In the genomic region with DNA sequence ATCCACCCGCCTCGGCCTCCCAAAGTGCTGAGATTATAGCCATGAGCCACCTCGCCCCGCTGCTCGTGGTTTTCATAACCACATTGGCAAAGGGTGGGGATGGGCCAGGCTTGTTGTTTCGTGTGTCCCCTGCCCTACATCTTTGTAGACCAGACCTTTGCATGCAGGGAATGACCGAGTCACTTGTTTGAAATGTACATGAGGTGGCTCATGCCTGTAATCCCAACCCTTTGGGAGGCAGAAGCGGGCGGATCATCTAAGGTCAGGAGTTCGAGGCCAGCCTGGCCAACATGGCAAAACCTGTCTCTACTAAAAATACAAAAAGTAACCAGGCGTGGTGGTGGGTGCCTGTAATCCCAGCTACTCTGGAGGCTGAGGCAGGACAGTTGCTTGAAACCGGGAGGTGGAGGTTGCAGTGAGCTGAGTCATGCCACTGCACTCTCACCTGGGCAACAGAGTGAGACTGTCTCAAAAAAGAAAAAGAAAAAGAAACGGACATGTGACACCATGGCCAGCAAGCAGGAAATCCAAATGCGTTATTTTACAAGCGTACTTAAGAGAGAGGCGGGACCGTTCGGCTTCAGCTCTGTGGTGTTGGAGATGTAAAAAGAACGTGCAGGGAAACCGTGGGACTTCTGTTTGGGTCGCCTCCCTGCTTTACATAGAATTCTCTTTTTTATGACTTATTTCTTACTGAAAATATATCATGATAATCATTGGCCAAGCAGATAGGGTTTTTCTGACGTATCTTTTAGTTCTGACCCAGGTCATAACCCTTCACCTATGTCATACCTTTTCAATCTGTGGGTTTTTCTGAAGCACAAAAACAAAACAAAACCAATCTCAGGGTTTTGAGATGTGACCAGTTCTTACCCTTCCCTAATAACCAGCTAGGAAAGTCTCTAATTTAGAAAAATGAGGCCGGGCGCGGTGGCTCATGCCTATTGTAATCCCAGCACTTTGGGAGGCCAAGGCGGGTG, we compare ENCODE assay signal across 12 cellular contexts. TPM values are rescaled to one million over a fixed set of nuclear protein-coding genes. Genes with fewer than 3 reads are reported as not detected.
DNase-seq lines count a peak whose midpoint lies in the region; ATAC-seq and TF ChIP-seq lines count a peak whose summit lies in the region.
"Had no signal": no experiment of that assay in that cellular context is flagged by ENCODE, and none has a peak within 500 bp of the region (broad histone marks: within the 10 kb centered on the region; RNA-seq: fewer than 3 reads in every experiment).

No MANE protein-coding gene starts in this region.

- TF ChIP-seq RAD21 in Ishikawa (IDR thresholded peaks at IDR 0.05; ENCODE audit: low read depth): no peak

- no peaks in the 10 kb centered on the region for H3K27me3 ChIP-seq in CD8-positive, alpha-beta T cell (ENCODE audit: insufficient read depth, low read length)

- POLR2A ChIA-PET in CD8-positive, alpha-beta T cell (lab: Charles Lee): no interaction called here

- H3K4me1 Mint-ChIP-seq in dendritic cell treated with granulocyte-macrophage colony-stimulating factor and Interleukin-4, amounts not matched to agents 40 ng/mL and 50 ng/mL, for 4 days (ENCODE audit: low read depth): peaks cover 72% of the 10 kb centered on the region
- peaks cover 41% of the 10 kb centered on the region for H3K4me1 Mint-ChIP-seq in CD8-positive, alpha-beta T cell (ENCODE audit: low read depth)

- H3K9me3 Mint-ChIP-seq in dendritic cell treated with granulocyte-macrophage colony-stimulating factor and Interleukin-4, amounts not matched to agents 40 ng/mL and 50 ng/mL, for 4 days: no peaks in the 10 kb centered on the region
- H3K9me3 Mint-ChIP-seq in CD8-positive, alpha-beta T cell: no peaks in the 10 kb centered on the region
- H3K9me3 Mint-ChIP-seq: type B pancreatic cell had no signal

- ATAC-seq in GM21423 (IDR thresholded peaks at IDR 0.05; ENCODE audit: unreplicated experiment): peak; percentile 29
- no peak for ATAC-seq in GM21360 (IDR thresholded peaks at IDR 0.05; ENCODE audit: unreplicated experiment)
- ATAC-seq in CD8-positive, alpha-beta T cell: no peak
- no peak for ATAC-seq in GM21526 (IDR thresholded peaks at IDR 0.05; ENCODE audit: low FRiP score, unreplicated experiment)

- peaks cover 29% of the 10 kb centered on the region for H3K4me1 ChIP-seq in CD8-positive, alpha-beta T cell (ENCODE audit: insufficient read depth, low read length)

- H3K9me3 ChIP-seq in CD8-positive, alpha-beta T cell (ENCODE audit: low read length): no peaks in the 10 kb centered on the region

- H3K4me3 Mint-ChIP-seq in dendritic cell treated with granulocyte-macrophage colony-stimulating factor and Interleukin-4, amounts not matched to agents 40 ng/mL and 50 ng/mL, for 4 days: no peak overlapping the region
- no peak overlapping the region for H3K4me3 Mint-ChIP-seq in CD8-positive, alpha-beta T cell
- H3K4me3 Mint-ChIP-seq: type B pancreatic cell had no signal

- no peak overlapping the region for H3K27ac ChIP-seq in CD8-positive, alpha-beta T cell (ENCODE audit: low read depth, low read length)

- H3K4me3 ChIP-seq in CD8-positive, alpha-beta T cell (ENCODE audit: low read depth, low read length): no peak overlapping the region

- no peaks in the 10 kb centered on the region for H3K36me3 ChIP-seq in CD8-positive, alpha-beta T cell (ENCODE audit: insufficient read depth, low read length)

- no peak for TF ChIP-seq EP300 in Ishikawa (IDR thresholded peaks at IDR 0.05; ENCODE audit: borderline replicate concordance)

- peak; percentile 79 for DNase-seq in Caki2 (ENCODE audit: low read depth)
- no peak for DNase-seq in NCI-H2227 (lab: John Stamatoyannopoulos, UW; ENCODE audit: unreplicated experiment)
- no peak for DNase-seq in CD8-positive, alpha-beta T cell
- DNase-seq: activated CD4-positive, alpha-beta T cell treated with anti-CD3 and anti-CD28 coated beads, Interleukin-2, amount 50 U/mL, for 48 hours; COR-L47; NCI-H345 had no signal

- CTCF ChIA-PET in CD8-positive, alpha-beta T cell (lab: Charles Lee): interaction anchor here (0.6 to 1.7 kb wide), 4 partner anchors 8 to 261 kb away, joined by 3 to 4 read pairs (median 4); no protein-coding TSS in a partner anchor

- intact Hi-C loops in dendritic cell treated with granulocyte-macrophage colony-stimulating factor and Interleukin-4, amounts not matched to agents 40 ng/mL and 50 ng/mL, for 4 days (cut with micrococcal nuclease): no loop called here
- intact Hi-C loops in CD8-positive, alpha-beta T cell (cut with DNase I, micrococcal nuclease): no loop called here

- peak overlapping the region; percentile 53 for H3K27ac Mint-ChIP-seq in dendritic cell treated with granulocyte-macrophage colony-stimulating factor and Interleukin-4, amounts not matched to agents 40 ng/mL and 50 ng/mL, for 4 days
- no peak overlapping the region for H3K27ac Mint-ChIP-seq in CD8-positive, alpha-beta T cell
- H3K27ac Mint-ChIP-seq: type B pancreatic cell had no signal

- no peaks in the 10 kb centered on the region for H3K27me3 Mint-ChIP-seq in dendritic cell treated with granulocyte-macrophage colony-stimulating factor and Interleukin-4, amounts not matched to agents 40 ng/mL and 50 ng/mL, for 4 days
- peaks cover 10% of the 10 kb centered on the region for H3K27me3 Mint-ChIP-seq in CD8-positive, alpha-beta T cell (ENCODE audit: low read depth)
- H3K27me3 Mint-ChIP-seq: type B pancreatic cell had no signal

- in situ Hi-C loops in Caki2 (cut with HindIII; ENCODE audit: low pct_unique_long_range_greater_than_20kb, low sequenced_read_pairs): no loop called here

- TF ChIP-seq CTCF in CD8-positive, alpha-beta T cell (IDR thresholded peaks at IDR 0.05): no peak

- peaks cover 37% of the 10 kb centered on the region for H3K36me3 Mint-ChIP-seq in dendritic cell treated with granulocyte-macrophage colony-stimulating factor and Interleukin-4, amounts not matched to agents 40 ng/mL and 50 ng/mL, for 4 days (ENCODE audit: low read depth)
- H3K36me3 Mint-ChIP-seq in CD8-positive, alpha-beta T cell: peaks cover 23% of the 10 kb centered on the region

TF ChIP-seq in Ishikawa, 13 proteins besides CTCF, POLR2A, EP300 and RAD21:
- TF ChIP-seq, protein P1, sequence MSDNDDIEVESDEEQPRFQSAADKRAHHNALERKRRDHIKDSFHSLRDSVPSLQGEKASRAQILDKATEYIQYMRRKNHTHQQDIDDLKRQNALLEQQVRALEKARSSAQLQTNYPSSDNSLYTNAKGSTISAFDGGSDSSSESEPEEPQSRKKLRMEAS (IDR thresholded peaks at IDR 0.05): peak; percentile 21; the same call in 1 of the 2 replicates
- TF ChIP-seq FOXM1 (IDR thresholded peaks at IDR 0.05; ENCODE audit: borderline replicate concordance, low read depth) (no peak), NFIC (IDR thresholded peaks at IDR 0.05) (no peak)
- TF ChIP-seq, protein P2, sequence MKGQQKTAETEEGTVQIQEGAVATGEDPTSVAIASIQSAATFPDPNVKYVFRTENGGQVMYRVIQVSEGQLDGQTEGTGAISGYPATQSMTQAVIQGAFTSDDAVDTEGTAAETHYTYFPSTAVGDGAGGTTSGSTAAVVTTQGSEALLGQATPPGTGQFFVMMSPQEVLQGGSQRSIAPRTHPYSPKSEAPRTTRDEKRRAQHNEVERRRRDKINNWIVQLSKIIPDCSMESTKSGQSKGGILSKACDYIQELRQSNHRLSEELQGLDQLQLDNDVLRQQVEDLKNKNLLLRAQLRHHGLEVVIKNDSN (IDR thresholded peaks at IDR 0.05): peak; percentile 67

RNA-seq across cellular contexts. Expression of a gene that starts 45.1 kb away (rescaled TPM):
- total RNA-seq in Caki2 (2014; rRNA removed; shearing (Covaris generic); ENCODE audit: low replicate concordance): 80.4 and 83.1 TPM in 2 replicates
- total RNA-seq in CD8-positive, alpha-beta T cell: 100 to 1,000 TPM; 131 to 149 TPM

RNA-seq across cellular contexts. Expression of a gene that starts 47.6 kb away (rescaled TPM):
- total RNA-seq in Caki2 (2014; rRNA removed; shearing (Covaris generic); ENCODE audit: low replicate concordance): 23.8 and 30.2 TPM in 2 replicates
- total RNA-seq in CD8-positive, alpha-beta T cell: under 1 TPM; 0.16 to 0.17 TPM

Comparison
In these comparisons a context has a peak if more than half of its experiments do, and no peak if none do; other contexts are left out.
1. RNA of a gene that starts 47.6 kb away (total RNA-seq): 23.8 to 30.2 TPM in Caki2; 0.16 to 0.17 TPM in CD8-positive, alpha-beta T cell; every median in the first group is over 10 times any median in the second.